In genomic region chr1:150874455-150875196, GRCh38 we compare ENCODE assay signal across 1 cellular context.
TF ChIP-seq lines count a peak whose summit lies in the region.

No MANE protein-coding gene starts in this region.

TF ChIP-seq in neural cell, 6 proteins besides CTCF, POLR2A, EP300 and RAD21 (continued from another document):
- no peak for TF ChIP-seq REST (IDR thresholded peaks at IDR 0.05; ENCODE audit: borderline replicate concordance)
- no peak for TF ChIP-seq EZH2 (IDR thresholded peaks at IDR 0.05; ENCODE audit: borderline replicate concordance, insufficient read depth, low read length, poor library complexity, severe bottlenecking)
